Comparison of ENCODE assay signal across 4 cellular contexts in genomic region chr2:131391953-131392352, GRCh38. TPM values are rescaled to one million over a fixed set of nuclear protein-coding genes. Genes with fewer than 3 reads are reported as not detected.
"Had no signal": no experiment of that assay in that cellular context is flagged by ENCODE, and none has a peak within 500 bp of the region (broad histone marks: within the 10 kb centered on the region; RNA-seq: fewer than 3 reads in every experiment).

No MANE protein-coding gene starts in this region.

RNA-seq across cellular contexts. Expression of gene RAB6D, which starts 28.0 kb away (rescaled TPM):
- total RNA-seq: GM23338, H4, HT1080, IMR-90 had no signal
- polyA plus RNA-seq: IMR-90 had no signal
